15 cellular contexts compared by ENCODE assay signal in the genomic region with DNA sequence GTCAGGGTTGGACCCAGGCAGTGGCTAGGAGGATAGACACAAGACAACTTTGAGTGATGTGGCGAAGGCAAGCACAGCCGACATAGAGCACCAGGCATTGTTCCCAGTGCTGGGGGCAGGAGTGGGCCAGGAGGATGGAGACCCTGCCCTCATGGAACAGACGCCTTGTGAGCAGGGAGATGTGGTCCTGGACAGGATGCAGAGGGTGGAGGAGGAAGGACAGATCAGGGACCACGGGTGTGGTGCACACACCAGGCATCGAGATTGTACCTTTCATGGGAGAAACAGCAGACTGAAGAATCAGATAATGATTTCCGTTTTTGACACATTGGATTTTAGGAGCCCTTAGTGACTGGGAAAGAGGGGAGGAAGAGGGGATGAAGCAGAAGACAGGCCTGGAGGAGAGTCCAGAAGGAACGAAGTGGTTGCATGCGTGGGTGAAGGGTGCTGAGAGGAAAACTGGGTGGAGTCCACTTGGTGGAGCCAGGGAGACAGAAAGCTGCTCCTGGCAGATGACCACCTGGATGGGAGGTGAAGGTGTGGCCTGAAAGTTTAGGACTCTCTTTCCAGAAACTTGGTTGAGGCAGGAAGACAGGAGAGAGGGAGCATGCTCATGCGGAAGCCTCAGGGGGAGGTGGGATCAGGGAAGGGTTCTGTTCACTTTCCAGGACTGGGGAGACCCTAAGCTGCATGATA. TPM values are rescaled to one million over a fixed set of nuclear protein-coding genes. Genes with fewer than 3 reads are reported as not detected.
A peak's percentile ranks its signal among the peaks of the same experiment; 100 is the strongest.
DNase-seq lines count a peak whose midpoint lies in the region; ATAC-seq and TF ChIP-seq lines count a peak whose summit lies in the region.
"Had no signal": no experiment of that assay in that cellular context is flagged by ENCODE, and none has a peak within 500 bp of the region (broad histone marks: within the 10 kb centered on the region; RNA-seq: fewer than 3 reads in every experiment).

No MANE protein-coding gene starts in this region.

- H3K9me3 ChIP-seq in Caco-2 = no peaks in the 10 kb centered on the region
- no peaks in the 10 kb centered on the region for H3K9me3 ChIP-seq in naive thymus-derived CD4-positive, alpha-beta T cell (ENCODE audit: control insufficient read depth in 2 of 3, low read length in 3 of 3)
- H3K9me3 ChIP-seq in ovary = no peaks in the 10 kb centered on the region
- H3K9me3 ChIP-seq in H9 (ENCODE audit: control insufficient read depth, low read depth, low read length) = peaks cover 47% of the 10 kb centered on the region
- H3K9me3 ChIP-seq: Peyer's patch had no signal

- no peak overlapping the region for H3K4me2 ChIP-seq in H9 (ENCODE audit: insufficient read depth, insufficient read length, low read length)

- no peaks in the 10 kb centered on the region for H3K36me3 ChIP-seq in Caco-2 (ENCODE audit: control insufficient read depth, insufficient read depth, low read length)
- H3K36me3 ChIP-seq in naive thymus-derived CD4-positive, alpha-beta T cell (ENCODE audit: control insufficient read depth in 2 of 3, insufficient read depth in 3 of 3, low read length in 3 of 3) = peaks cover 0 to 70% (median 17%) of the 10 kb centered on the region in 3 experiments
- H3K36me3 ChIP-seq in ovary = no peaks in the 10 kb centered on the region
- H3K36me3 ChIP-seq: Peyer's patch had no signal

- H4K5ac ChIP-seq in H9 (ENCODE audit: insufficient read length, low read depth, low read length) = no peak overlapping the region

- H3T11ph ChIP-seq in H9 (ENCODE audit: low read length) = no peak overlapping the region

- H3K9ac ChIP-seq in H9 (ENCODE audit: extremely low read depth, insufficient read length, low read length) = no peak overlapping the region
- H3K9ac ChIP-seq: GM23248 had no signal

- no TSS peak for BruUV-seq in Caco-2 (replicated peaks; lab: Mats Ljungman, UMichigan)

- H3K9me3 Mint-ChIP-seq in activated CD4-positive, alpha-beta T cell treated with anti-CD3 and anti-CD28 coated beads, Interleukin-2, amount 10 ng/mL, durations not matched to agents 24 days and 14 days = no peaks in the 10 kb centered on the region
- H3K9me3 Mint-ChIP-seq in Caco-2 (ENCODE audit: unreplicated experiment) = no peaks in the 10 kb centered on the region
- no peaks in the 10 kb centered on the region for H3K9me3 Mint-ChIP-seq in activated T-helper 17 cell treated with anti-CD3 and anti-CD28 coated beads, Interleukin-2, amount 50 U/mL, for 72 hours
- peaks cover 0 to 2% (median 0%) of the 10 kb centered on the region in 11 donors for H3K9me3 Mint-ChIP-seq in naive thymus-derived CD4-positive, alpha-beta T cell
- peaks cover 66 to 73% of the 10 kb centered on the region in 2 experiments for H3K9me3 Mint-ChIP-seq in H9

- POLR2A ChIA-PET in Caco-2 (lab: Charles Lee) = no interaction called here
- POLR2A ChIA-PET in naive thymus-derived CD4-positive, alpha-beta T cell (lab: Charles Lee) = no interaction called here

- H3K79me1 ChIP-seq in H9 (ENCODE audit: insufficient read depth, low read depth, low read length, poor library complexity, severe bottlenecking) = no peaks in the 10 kb centered on the region

- peaks cover 10% of the 10 kb centered on the region for H3K4me1 Mint-ChIP-seq in activated CD4-positive, alpha-beta T cell treated with anti-CD3 and anti-CD28 coated beads, Interleukin-2, amount 10 ng/mL, durations not matched to agents 24 days and 14 days
- H3K4me1 Mint-ChIP-seq in Caco-2 (ENCODE audit: low read depth, unreplicated experiment) (no peaks in the 10 kb centered on the region), H9 (no peaks in the 10 kb centered on the region)
- H3K4me1 Mint-ChIP-seq in activated T-helper 17 cell treated with anti-CD3 and anti-CD28 coated beads, Interleukin-2, amount 50 U/mL, for 72 hours = peaks cover 20% of the 10 kb centered on the region
- H3K4me1 Mint-ChIP-seq in naive thymus-derived CD4-positive, alpha-beta T cell = peaks cover 0 to 5% (median 3%) of the 10 kb centered on the region in 7 donors

- no peaks in the 10 kb centered on the region for H4K20me1 ChIP-seq in H9 (ENCODE audit: control insufficient read depth, insufficient read depth, insufficient read length)

- no peak overlapping the region for H3K23ac ChIP-seq in H9 (ENCODE audit: insufficient read length, low read depth, low read length)

- TF ChIP-seq POLR2A in ovary (IDR thresholded peaks at IDR 0.05) = no peak

- no peaks in the 10 kb centered on the region for H3K23me2 ChIP-seq in H9 (ENCODE audit: insufficient read length, low read depth, low read length, poor library complexity, severe bottlenecking)

- H2BK5ac ChIP-seq in H9 (ENCODE audit: insufficient read length, low read length) = no peak overlapping the region

- no peak for ATAC-seq in activated T-helper 17 cell treated with anti-CD3 and anti-CD28 coated beads, Interleukin-2, amount 50 U/mL, for 72 hours (replicated peaks)
- no peak for ATAC-seq in naive thymus-derived CD4-positive, alpha-beta T cell
- no peak for ATAC-seq in GM21737 (IDR thresholded peaks at IDR 0.05; ENCODE audit: unreplicated experiment)
- ATAC-seq: K562 had no signal

- H3K36me3 Mint-ChIP-seq in activated CD4-positive, alpha-beta T cell treated with anti-CD3 and anti-CD28 coated beads, Interleukin-2, amount 10 ng/mL, durations not matched to agents 24 days and 14 days (ENCODE audit: low read depth) = peaks cover 45% of the 10 kb centered on the region
- H3K36me3 Mint-ChIP-seq in Caco-2 (ENCODE audit: insufficient read depth, unreplicated experiment) = peaks cover 23% of the 10 kb centered on the region
- peaks cover 87% of the 10 kb centered on the region for H3K36me3 Mint-ChIP-seq in activated T-helper 17 cell treated with anti-CD3 and anti-CD28 coated beads, Interleukin-2, amount 50 U/mL, for 72 hours (ENCODE audit: low read depth)
- H3K36me3 Mint-ChIP-seq in naive thymus-derived CD4-positive, alpha-beta T cell = peaks cover 3 to 22% (median 19%) of the 10 kb centered on the region in 5 donors
- peaks cover 0 to 19% (median 4%) of the 10 kb centered on the region in 3 experiments; a peak in 4 of 7 replicates for H3K36me3 Mint-ChIP-seq in H9 (ENCODE audit: insufficient read depth in 1 of 3, low read depth in 3 of 3)

- H3K56ac ChIP-seq in H9 (ENCODE audit: insufficient read length, low read depth, low read length) = no peak overlapping the region

- WGBS in ovary, 3 donors = 70 to 85% (median 77%) methylated on average over 9 of the region's 9 CpGs
- no CpG with 5 or more reads among the region's 9 CpGs for WGBS in H9 (ENCODE audit: extremely low coverage, insufficient read length, low lambda C conversion rate)

- TF ChIP-seq CTCF in Caco-2 (IDR thresholded peaks at IDR 0.05; ENCODE audit: insufficient read depth in 1 of 2, low read depth in 1 of 2, low read length in 1 of 2, severe bottlenecking in 1 of 2, unreplicated experiment in 1 of 2) (no peak), ovary (IDR thresholded peaks at IDR 0.05) (no peak), H9 (conservative IDR thresholded peaks at IDR 0.05) (no peak)

- peak overlapping the region; percentile 55 for H3K27ac Mint-ChIP-seq in activated CD4-positive, alpha-beta T cell treated with anti-CD3 and anti-CD28 coated beads, Interleukin-2, amount 10 ng/mL, durations not matched to agents 24 days and 14 days
- peak overlapping the region; percentile 45 for H3K27ac Mint-ChIP-seq in Caco-2 (ENCODE audit: unreplicated experiment)
- peak overlapping the region; percentile 79 for H3K27ac Mint-ChIP-seq in activated T-helper 17 cell treated with anti-CD3 and anti-CD28 coated beads, Interleukin-2, amount 50 U/mL, for 72 hours
- peak overlapping the region in 6 of 9 donors; percentile 0 to 82 (median 27) for H3K27ac Mint-ChIP-seq in naive thymus-derived CD4-positive, alpha-beta T cell
- H3K27ac Mint-ChIP-seq in H9 = peak overlapping the region in 1 of 3 experiments; percentile 14; a peak in 1 of 7 replicates

- no peak overlapping the region for H4K91ac ChIP-seq in H9 (ENCODE audit: insufficient read length, low read depth, low read length)

- CTCF ChIA-PET in Caco-2 (lab: Charles Lee) = no interaction called here
- CTCF ChIA-PET in naive thymus-derived CD4-positive, alpha-beta T cell (lab: Charles Lee) = no interaction called here

- no peak for TF ChIP-seq EP300 in ovary (IDR thresholded peaks at IDR 0.05)

- no peak for DNase-seq in activated CD4-positive, alpha-beta T cell treated with anti-CD3 and anti-CD28 coated beads, Interleukin-2, amount 10 ng/mL, durations not matched to agents 24 days and 14 days
- DNase-seq in activated CD4-positive, alpha-beta T cell treated with anti-CD3 and anti-CD28 coated beads, Interleukin-2, amount 50 U/mL, for 1 hour = no peak
- no peak for DNase-seq in Caco-2
- no peak for DNase-seq in naive thymus-derived CD4-positive, alpha-beta T cell
- DNase-seq in ovary = no peak
- DNase-seq in H9 = no peak
- DNase-seq: Calu3, GM23248, NCI-H1436 treated with DMSO at 0.1 percent for 48 hours, NCI-H2081, NCI-H510A treated with DMSO at 0.1 percent for 48 hours, Peyer's patch had no signal

- H3K4me3 ChIP-seq in Caco-2 (ENCODE audit: low read depth, low read length) (no peak overlapping the region), ovary (no peak overlapping the region)
- H3K4me3 ChIP-seq in naive thymus-derived CD4-positive, alpha-beta T cell (ENCODE audit: low read length) = no peak overlapping the region
- H3K4me3 ChIP-seq: GM23248, K562, Peyer's patch had no signal

- H3K4me1 ChIP-seq in Caco-2 (no peaks in the 10 kb centered on the region), ovary (ENCODE audit: insufficient read depth) (no peaks in the 10 kb centered on the region), H9 (ENCODE audit: insufficient read depth, low read length) (no peaks in the 10 kb centered on the region)
- H3K4me1 ChIP-seq in naive thymus-derived CD4-positive, alpha-beta T cell (ENCODE audit: control insufficient read depth in 2 of 2, insufficient read depth in 2 of 2, low read length in 2 of 2) = no peaks in the 10 kb centered on the region
- H3K4me1 ChIP-seq: Peyer's patch had no signal

- no peak overlapping the region for H2AFZ ChIP-seq in H9 (ENCODE audit: low read length)
- H2AFZ ChIP-seq: GM23248 had no signal

- no peak overlapping the region for H3K18ac ChIP-seq in H9 (ENCODE audit: insufficient read length, low read depth, low read length)

- no peak overlapping the region for H3K14ac ChIP-seq in H9 (ENCODE audit: insufficient read depth, low read length)

- no peak overlapping the region for H4K8ac ChIP-seq in H9 (replicated peaks; ENCODE audit: insufficient read length, low read depth, low read length)

- no peak overlapping the region for H2BK12ac ChIP-seq in H9 (ENCODE audit: insufficient read length, low read depth, low read length)

- H2AK5ac ChIP-seq in H9 (ENCODE audit: insufficient read length, low read length) = no peak overlapping the region

- H2BK20ac ChIP-seq in H9 (ENCODE audit: low read depth, low read length, poor library complexity, severe bottlenecking) = no peak overlapping the region

- H2BK15ac ChIP-seq in H9 (ENCODE audit: low read depth, low read length) = no peak overlapping the region

- H3K27me3 ChIP-seq in Caco-2 (replicated peaks; ENCODE audit: control insufficient read depth, insufficient read depth, low read length) (no peaks in the 10 kb centered on the region), ovary (no peaks in the 10 kb centered on the region), H9 (ENCODE audit: insufficient read depth, low read length) (no peaks in the 10 kb centered on the region)
- no peaks in the 10 kb centered on the region for H3K27me3 ChIP-seq in naive thymus-derived CD4-positive, alpha-beta T cell (ENCODE audit: control insufficient read depth in 2 of 2, insufficient read depth in 2 of 2, low read length in 2 of 2)
- H3K27me3 ChIP-seq: Peyer's patch had no signal

- H3K27ac ChIP-seq in naive thymus-derived CD4-positive, alpha-beta T cell (ENCODE audit: low read depth, low read length) = no peak overlapping the region
- H3K27ac ChIP-seq in ovary (no peak overlapping the region), H9 (ENCODE audit: insufficient read length, low read depth, low read length) (no peak overlapping the region)
- H3K27ac ChIP-seq: GM23248, Peyer's patch had no signal

- H3K4me3 Mint-ChIP-seq in activated CD4-positive, alpha-beta T cell treated with anti-CD3 and anti-CD28 coated beads, Interleukin-2, amount 10 ng/mL, durations not matched to agents 24 days and 14 days = no peak overlapping the region
- H3K4me3 Mint-ChIP-seq in Caco-2 (ENCODE audit: unreplicated experiment) = no peak overlapping the region
- H3K4me3 Mint-ChIP-seq in activated T-helper 17 cell treated with anti-CD3 and anti-CD28 coated beads, Interleukin-2, amount 50 U/mL, for 72 hours = no peak overlapping the region
- H3K4me3 Mint-ChIP-seq in naive thymus-derived CD4-positive, alpha-beta T cell = peak overlapping the region in 1 of 10 donors; percentile 43
- peak overlapping the region in 1 of 2 experiments; percentile 6; a peak in 1 of 5 replicates for H3K4me3 Mint-ChIP-seq in H9

- no peak overlapping the region for H3K4ac ChIP-seq in H9 (ENCODE audit: low read depth, low read length)

- intact Hi-C loops in activated CD4-positive, alpha-beta T cell treated with anti-CD3 and anti-CD28 coated beads, Interleukin-2, amount 10 ng/mL, durations not matched to agents 24 days and 14 days (cut with micrococcal nuclease) = no loop called here
- intact Hi-C loops in Caco-2 (cut with micrococcal nuclease; ENCODE audit: unreplicated experiment) = no loop called here
- intact Hi-C loops in naive thymus-derived CD4-positive, alpha-beta T cell (cut with micrococcal nuclease) = loop anchor here in 1 of 2 donors (5.0 kb wide), 1 partner anchor 524 kb away; no protein-coding TSS in a partner anchor
- intact Hi-C loops in ovary (cut with DNase I) = loop anchor here in 1 of 4 donors (10.0 kb wide), 1 partner anchor 168 kb away; no protein-coding TSS in a partner anchor

- H3K79me2 ChIP-seq in H9 (ENCODE audit: insufficient read depth, low read length) = no peaks in the 10 kb centered on the region

- H2BK120ac ChIP-seq in H9 (ENCODE audit: low read depth, low read length, poor library complexity, severe bottlenecking) = no peak overlapping the region

- H3K27me3 Mint-ChIP-seq in activated CD4-positive, alpha-beta T cell treated with anti-CD3 and anti-CD28 coated beads, Interleukin-2, amount 10 ng/mL, durations not matched to agents 24 days and 14 days = no peaks in the 10 kb centered on the region
- H3K27me3 Mint-ChIP-seq in Caco-2 (ENCODE audit: insufficient read depth, unreplicated experiment) = no peaks in the 10 kb centered on the region
- H3K27me3 Mint-ChIP-seq in activated T-helper 17 cell treated with anti-CD3 and anti-CD28 coated beads, Interleukin-2, amount 50 U/mL, for 72 hours = no peaks in the 10 kb centered on the region
- no peaks in the 10 kb centered on the region for H3K27me3 Mint-ChIP-seq in naive thymus-derived CD4-positive, alpha-beta T cell
- peaks cover 5% of the 10 kb centered on the region for H3K27me3 Mint-ChIP-seq in H9 (ENCODE audit: low read depth)

RNA-seq across cellular contexts. Expression of a gene that starts 27.9 kb away (rescaled TPM):
- total RNA-seq in activated CD4-positive, alpha-beta T cell treated with anti-CD3 and anti-CD28 coated beads, Interleukin-2, amount 10 ng/mL, durations not matched to agents 24 days and 14 days = 0.31 and 0.37 TPM in 2 replicates
- total RNA-seq in Caco-2 (2022) (1.3 and 1.5 TPM in 2 replicates), ovary (1 to 10 TPM in 5 of 7 donors, under 1 TPM in 2; 0.37 to 1.8 (median 1.3) TPM), H9 (2021) (1.2 and 1.3 TPM in 2 replicates)
- 1 to 10 TPM in 1 of 2 donors, under 1 TPM in 1; 0.48 to 7.1 TPM for total RNA-seq in activated T-helper 17 cell treated with anti-CD3 and anti-CD28 coated beads, Interleukin-2, amount 50 U/mL, for 72 hours
- under 1 TPM in 1 of 5 experiments, not detected in 4; 0.10 TPM for total RNA-seq in naive thymus-derived CD4-positive, alpha-beta T cell
- under 1 TPM in 1 of 2 donors, not detected in 1; 0.04 TPM for polyA plus RNA-seq in naive thymus-derived CD4-positive, alpha-beta T cell
- 10 to 100 TPM in 1 of 2 donors, 1 to 10 TPM in 1; 1.5 to 11.6 TPM for polyA plus RNA-seq in ovary
- total RNA-seq: GM23248, Peyer's patch had no signal
- polyA plus RNA-seq: GM23248 had no signal
